ENCODE assay signal across 18 cellular contexts in genomic region chr6:135624402-135625297, GRCh38.
DNase-seq lines count a peak whose midpoint lies in the region; ATAC-seq lines count a peak whose summit lies in the region.
"Had no signal": no experiment of that assay in that cellular context is flagged by ENCODE, and none has a peak within 500 bp of the region (broad histone marks: within the 10 kb centered on the region; RNA-seq: fewer than 3 reads in every experiment).

No MANE protein-coding gene starts in this region.

- ATAC-seq in HG02588 (IDR thresholded peaks at IDR 0.05; ENCODE audit: unreplicated experiment) (no peak), GM21381 (IDR thresholded peaks at IDR 0.05; ENCODE audit: unreplicated experiment) (no peak)
- ATAC-seq: A549, K562 had no signal

- no peak overlapping the region for H3K4me3 Mint-ChIP-seq in activated CD4-positive, alpha-beta T cell treated with anti-CD3 and anti-CD28 coated beads, Interleukin-2, amount 10 ng/mL, durations not matched to agents 7 days and 5 days
- H3K4me3 Mint-ChIP-seq: CD4-positive, alpha-beta memory T cell had no signal

- peaks cover 12% of the 10 kb centered on the region for H3K9me3 Mint-ChIP-seq in activated CD4-positive, alpha-beta T cell treated with anti-CD3 and anti-CD28 coated beads, Interleukin-2, amount 10 ng/mL, durations not matched to agents 7 days and 5 days

- H3K4me3 ChIP-seq in skeletal muscle cell (ENCODE audit: low read depth, low read length) = no peak overlapping the region
- H3K4me3 ChIP-seq: A549, K562, thoracic aorta had no signal

- H3K27ac Mint-ChIP-seq in activated CD4-positive, alpha-beta T cell treated with anti-CD3 and anti-CD28 coated beads, Interleukin-2, amount 10 ng/mL, durations not matched to agents 7 days and 5 days = peak overlapping the region; percentile 51
- H3K27ac Mint-ChIP-seq: CD4-positive, alpha-beta memory T cell; progenitor cell of endocrine pancreas had no signal

- CTCF ChIA-PET in activated CD4-positive, alpha-beta T cell treated with anti-CD3 and anti-CD28 coated beads, Interleukin-2, amount 10 ng/mL, durations not matched to agents 7 days and 5 days (lab: Charles Lee) = interaction anchor here (1.1 to 2.1 kb wide), 5 partner anchors 10 to 52 kb away, joined by 3 to 10 read pairs (median 8); no protein-coding TSS in a partner anchor

- no peak for DNase-seq in activated CD4-positive, alpha-beta T cell treated with anti-CD3 and anti-CD28 coated beads, Interleukin-2, amount 10 ng/mL, durations not matched to agents 7 days and 5 days
- no peak for DNase-seq in activated CD4-positive, alpha-beta T cell treated with anti-CD3 and anti-CD28 coated beads for 1 hour
- DNase-seq in MV-4-11 (lab: John Stamatoyannopoulos, UW) = peak; percentile 25
- DNase-seq in astrocyte of the hippocampus (ENCODE audit: low read depth, low spot score) = peak; percentile 4
- peak; percentile 15 for DNase-seq in skeletal muscle cell (ENCODE audit: low read depth)
- DNase-seq in middle frontal gyrus (ENCODE audit: extremely low spot score, low spot score) = no peak
- DNase-seq: activated CD4-positive, alpha-beta T cell treated with anti-CD3 and anti-CD28 coated beads, Interleukin-2, amount 50 U/mL, for 48 hours; hippocampal formation; NCI-H1417; NCI-H2227 treated with DMSO at 0.1 percent for 48 hours; SHP77 had no signal

- H3K36me3 Mint-ChIP-seq in activated CD4-positive, alpha-beta T cell treated with anti-CD3 and anti-CD28 coated beads, Interleukin-2, amount 10 ng/mL, durations not matched to agents 7 days and 5 days (ENCODE audit: low read depth) = peaks cover 2% of the 10 kb centered on the region
- H3K36me3 Mint-ChIP-seq: CD4-positive, alpha-beta memory T cell had no signal

- H3K27me3 Mint-ChIP-seq in activated CD4-positive, alpha-beta T cell treated with anti-CD3 and anti-CD28 coated beads, Interleukin-2, amount 10 ng/mL, durations not matched to agents 7 days and 5 days = no peaks in the 10 kb centered on the region
- H3K27me3 Mint-ChIP-seq: progenitor cell of endocrine pancreas had no signal

- peaks cover 18% of the 10 kb centered on the region for H3K4me1 Mint-ChIP-seq in activated CD4-positive, alpha-beta T cell treated with anti-CD3 and anti-CD28 coated beads, Interleukin-2, amount 10 ng/mL, durations not matched to agents 7 days and 5 days

- POLR2A ChIA-PET in activated CD4-positive, alpha-beta T cell treated with anti-CD3 and anti-CD28 coated beads, Interleukin-2, amount 10 ng/mL, durations not matched to agents 7 days and 5 days (lab: Charles Lee) = interaction anchor here (0.5 kb wide), 1 partner anchor 11 kb away, joined by 5 read pairs; no protein-coding TSS in a partner anchor

Comparison
In these comparisons a context has a peak if more than half of its experiments do, and no peak if none do; other contexts are left out.
1. DNase-seq: peak in MV-4-11 (single experiment), astrocyte of the hippocampus (single experiment) and skeletal muscle cell (single experiment); none in activated CD4-positive, alpha-beta T cell treated with anti-CD3 and anti-CD28 coated beads, Interleukin-2, amount 10 ng/mL, durations not matched to agents 7 days and 5 days (single experiment), activated CD4-positive, alpha-beta T cell treated with anti-CD3 and anti-CD28 coated beads for 1 hour (single experiment) and middle frontal gyrus (single experiment).